In the genomic region with DNA sequence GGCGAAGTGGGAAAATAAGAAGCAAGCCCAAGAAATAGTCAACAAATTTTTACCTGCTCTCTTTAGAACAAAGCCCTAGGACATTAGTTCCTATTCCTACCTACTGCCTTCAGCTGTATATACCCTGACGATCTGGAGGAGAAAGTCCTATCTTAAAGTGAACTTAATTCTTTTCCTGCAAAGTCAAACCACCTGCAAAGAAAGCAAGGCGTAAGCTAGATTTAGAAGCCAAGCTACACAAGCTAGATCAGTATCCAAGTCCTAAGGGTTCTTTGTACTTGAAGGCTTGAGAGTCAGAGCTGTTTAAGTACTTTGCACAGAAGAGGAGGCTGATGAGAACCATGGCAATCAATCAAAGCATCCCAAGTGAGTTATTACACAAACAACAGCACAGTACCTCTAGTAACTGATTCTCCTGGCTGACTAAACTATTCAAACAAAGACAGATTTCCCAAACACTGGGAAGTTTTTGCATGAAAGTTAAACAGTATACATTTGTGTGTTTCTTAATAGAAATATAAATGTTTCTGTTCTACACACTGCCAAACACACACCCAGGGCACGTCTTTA, we compare ENCODE assay signal across 2 cellular contexts.
TF ChIP-seq lines count a peak whose summit lies in the region.

No MANE protein-coding gene starts in this region.

TF ChIP-seq in A549, 52 proteins besides CTCF, POLR2A, EP300 and RAD21 (continued from another document):
- TF ChIP-seq, protein P1, sequence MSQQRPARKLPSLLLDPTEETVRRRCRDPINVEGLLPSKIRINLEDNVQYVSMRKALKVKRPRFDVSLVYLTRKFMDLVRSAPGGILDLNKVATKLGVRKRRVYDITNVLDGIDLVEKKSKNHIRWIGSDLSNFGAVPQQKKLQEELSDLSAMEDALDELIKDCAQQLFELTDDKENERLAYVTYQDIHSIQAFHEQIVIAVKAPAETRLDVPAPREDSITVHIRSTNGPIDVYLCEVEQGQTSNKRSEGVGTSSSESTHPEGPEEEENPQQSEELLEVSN (IDR thresholded peaks at IDR 0.05; ENCODE audit: borderline replicate concordance, low read depth) = no peak
- TF ChIP-seq CHD4 (IDR thresholded peaks at IDR 0.05; ENCODE audit: borderline replicate concordance) (no peak), RFX5 (IDR thresholded peaks at IDR 0.05) (no peak), JUNB (IDR thresholded peaks at IDR 0.05) (no peak), CBX2 (IDR thresholded peaks at IDR 0.05; ENCODE audit: borderline replicate concordance, low read depth) (no peak), KDM5A (IDR thresholded peaks at IDR 0.05) (no peak), FOSB (CRISPR knock-in tag; IDR thresholded peaks at IDR 0.05) (no peak)
- TF ChIP-seq, protein P2, sequence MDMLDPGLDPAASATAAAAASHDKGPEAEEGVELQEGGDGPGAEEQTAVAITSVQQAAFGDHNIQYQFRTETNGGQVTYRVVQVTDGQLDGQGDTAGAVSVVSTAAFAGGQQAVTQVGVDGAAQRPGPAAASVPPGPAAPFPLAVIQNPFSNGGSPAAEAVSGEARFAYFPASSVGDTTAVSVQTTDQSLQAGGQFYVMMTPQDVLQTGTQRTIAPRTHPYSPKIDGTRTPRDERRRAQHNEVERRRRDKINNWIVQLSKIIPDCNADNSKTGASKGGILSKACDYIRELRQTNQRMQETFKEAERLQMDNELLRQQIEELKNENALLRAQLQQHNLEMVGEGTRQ (IDR thresholded peaks at IDR 0.05) = no peak

TF ChIP-seq in HEK293, 187 proteins besides CTCF, POLR2A, EP300 and RAD21 (continued from another document):
- TF ChIP-seq, protein P3, sequence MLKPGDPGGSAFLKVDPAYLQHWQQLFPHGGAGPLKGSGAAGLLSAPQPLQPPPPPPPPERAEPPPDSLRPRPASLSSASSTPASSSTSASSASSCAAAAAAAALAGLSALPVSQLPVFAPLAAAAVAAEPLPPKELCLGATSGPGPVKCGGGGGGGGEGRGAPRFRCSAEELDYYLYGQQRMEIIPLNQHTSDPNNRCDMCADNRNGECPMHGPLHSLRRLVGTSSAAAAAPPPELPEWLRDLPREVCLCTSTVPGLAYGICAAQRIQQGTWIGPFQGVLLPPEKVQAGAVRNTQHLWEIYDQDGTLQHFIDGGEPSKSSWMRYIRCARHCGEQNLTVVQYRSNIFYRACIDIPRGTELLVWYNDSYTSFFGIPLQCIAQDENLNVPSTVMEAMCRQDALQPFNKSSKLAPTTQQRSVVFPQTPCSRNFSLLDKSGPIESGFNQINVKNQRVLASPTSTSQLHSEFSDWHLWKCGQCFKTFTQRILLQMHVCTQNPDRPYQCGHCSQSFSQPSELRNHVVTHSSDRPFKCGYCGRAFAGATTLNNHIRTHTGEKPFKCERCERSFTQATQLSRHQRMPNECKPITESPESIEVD (tag by site-specific recombination; IDR thresholded peaks at IDR 0.05) = peak; percentile 29; the same call in 1 of the 2 replicates
- TF ChIP-seq, protein P4, sequence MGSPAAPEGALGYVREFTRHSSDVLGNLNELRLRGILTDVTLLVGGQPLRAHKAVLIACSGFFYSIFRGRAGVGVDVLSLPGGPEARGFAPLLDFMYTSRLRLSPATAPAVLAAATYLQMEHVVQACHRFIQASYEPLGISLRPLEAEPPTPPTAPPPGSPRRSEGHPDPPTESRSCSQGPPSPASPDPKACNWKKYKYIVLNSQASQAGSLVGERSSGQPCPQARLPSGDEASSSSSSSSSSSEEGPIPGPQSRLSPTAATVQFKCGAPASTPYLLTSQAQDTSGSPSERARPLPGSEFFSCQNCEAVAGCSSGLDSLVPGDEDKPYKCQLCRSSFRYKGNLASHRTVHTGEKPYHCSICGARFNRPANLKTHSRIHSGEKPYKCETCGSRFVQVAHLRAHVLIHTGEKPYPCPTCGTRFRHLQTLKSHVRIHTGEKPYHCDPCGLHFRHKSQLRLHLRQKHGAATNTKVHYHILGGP (tag by site-specific recombination; IDR thresholded peaks at IDR 0.05) = no peak
- TF ChIP-seq IKZF3 (tag by site-specific recombination; IDR thresholded peaks at IDR 0.05) = peak; percentile 60; the same call in 1 of the 2 replicates
- peak; percentile 78 for TF ChIP-seq GFI1B (tag by site-specific recombination; IDR thresholded peaks at IDR 0.05)
- peak; percentile 99 for TF ChIP-seq ZNF660 (tag by site-specific recombination; IDR thresholded peaks at IDR 0.05)
- TF ChIP-seq PRDM1 (tag by site-specific recombination; IDR thresholded peaks at IDR 0.05) = peak; percentile 51; the same call in 1 of the 2 replicates
- TF ChIP-seq ZNF366 (tag by site-specific recombination; conservative IDR thresholded peaks at IDR 0.05) = 0 out of 2 replicates have a peak, but pooled peaks have one; percentile 14
